ENCODE assay signal across 8 cellular contexts in genomic region chr1:2199042-2199810, GRCh38. TPM values are rescaled to one million over a fixed set of nuclear protein-coding genes. Genes with fewer than 3 reads are reported as not detected.
DNase-seq lines count a peak whose midpoint lies in the region; ATAC-seq and TF ChIP-seq lines count a peak whose summit lies in the region.

No MANE protein-coding gene starts in this region.

- WGBS in lung, 2 donors: 10 to 12% methylated on average over 24 of the region's 24 CpGs

- no peaks in the 10 kb centered on the region for H3K36me3 ChIP-seq in effector memory CD4-positive, alpha-beta T cell (ENCODE audit: control insufficient read depth, insufficient read depth, low read length)
- no peaks in the 10 kb centered on the region for H3K36me3 ChIP-seq in lung (ENCODE audit: control insufficient read depth in 2 of 2, insufficient read depth in 2 of 2, low read length in 2 of 2)

- no peaks in the 10 kb centered on the region for H3K9me3 ChIP-seq in effector memory CD4-positive, alpha-beta T cell (ENCODE audit: control insufficient read depth, low read length)
- no peaks in the 10 kb centered on the region for H3K9me3 ChIP-seq in lung (ENCODE audit: control insufficient read depth in 2 of 2, insufficient read depth in 1 of 2, low read length in 1 of 2)

- TF ChIP-seq CTCF in lung (IDR thresholded peaks at IDR 0.05; ENCODE audit: control extremely low read depth, extremely low read depth): no peak

- DNase-seq in ACHN (peak; percentile 88), NCI-H2196 treated with DMSO at 0.1 percent for 48 hours (lab: John Stamatoyannopoulos, UW; ENCODE audit: unreplicated experiment) (peak; percentile 82), lung (ENCODE audit: low spot score) (peak; percentile 91)
- DNase-seq in activated CD8-positive, alpha-beta memory T cell treated with anti-CD3 and anti-CD28 coated beads for 24 hours: peak; percentile 88
- peak; percentile 72 to 78 (median 72) for DNase-seq in effector memory CD4-positive, alpha-beta T cell
- peak; percentile 57 to 71 (median 71) for DNase-seq in stimulated activated CD4-positive, alpha-beta T cell treated with anti-CD3 and anti-CD28 coated beads, TNF-alpha, amount 100 ng/mL, for 4 hours (ENCODE audit: low read depth in 3 of 3)

- H3K27me3 ChIP-seq in effector memory CD4-positive, alpha-beta T cell (replicated peaks; ENCODE audit: control insufficient read depth, insufficient read depth, low read length, poor library complexity, severe bottlenecking): no peaks in the 10 kb centered on the region
- no peaks in the 10 kb centered on the region for H3K27me3 ChIP-seq in lung (ENCODE audit: control insufficient read depth, insufficient read depth)

- in situ Hi-C loops in ACHN (cut with HindIII; ENCODE audit: low pct_ligation_motif_present, low pct_unique_long_range_greater_than_20kb, low sequenced_read_pairs): no loop called here

- peak overlapping the region; percentile 41 for H3K4me3 ChIP-seq in effector memory CD4-positive, alpha-beta T cell (ENCODE audit: insufficient read depth, low read depth, low read length, poor library complexity, severe bottlenecking)
- H3K4me3 ChIP-seq in lung: peak overlapping the region; percentile 0

- H3K4me1 ChIP-seq in effector memory CD4-positive, alpha-beta T cell (ENCODE audit: control insufficient read depth, insufficient read depth, low read length, poor library complexity, severe bottlenecking): peaks cover 24% of the 10 kb centered on the region
- peaks cover 0 to 10% of the 10 kb centered on the region in 2 donors for H3K4me1 ChIP-seq in lung (ENCODE audit: control insufficient read depth in 2 of 2, insufficient read depth in 2 of 2, low read length in 2 of 2)

- ATAC-seq in GM19372 (IDR thresholded peaks at IDR 0.05; ENCODE audit: low read depth, unreplicated experiment) (peak; percentile 44), lung (ENCODE audit: insufficient read depth, low FRiP score) (peak; percentile 77), HG03354 (IDR thresholded peaks at IDR 0.05; ENCODE audit: poor library complexity, severe bottlenecking, unreplicated experiment) (no peak)

- H3K27ac ChIP-seq in effector memory CD4-positive, alpha-beta T cell (ENCODE audit: insufficient read depth, low read length, poor library complexity, severe bottlenecking): peak overlapping the region; percentile 73
- H3K27ac ChIP-seq in lung (ENCODE audit: low read depth in 1 of 2, low read length in 1 of 2): peak overlapping the region; percentile 79 to 82

RNA-seq across cellular contexts. Expression of gene FAAP20, which starts 4.7 kb away (rescaled TPM):
- 10 to 100 TPM; 16.8 to 71.6 TPM for total RNA-seq in lung
- polyA plus RNA-seq in lung: 10 to 100 TPM; 65.2 to 87.9 TPM

RNA-seq across cellular contexts. Expression of gene SKI, which starts 28.9 kb away (rescaled TPM):
- 10 to 100 TPM; 47.7 to 90.7 TPM for total RNA-seq in lung
- polyA plus RNA-seq in lung: 10 to 100 TPM; 17.1 to 33.8 TPM
